8 cellular contexts compared by ENCODE assay signal in genomic region chr1:39214714-39214997, GRCh38. TPM values are rescaled to one million over a fixed set of nuclear protein-coding genes. Genes with fewer than 3 reads are reported as not detected.
DNase-seq lines count a peak whose midpoint lies in the region; ATAC-seq, FAIRE-seq and TF ChIP-seq lines count a peak whose summit lies in the region.

No MANE protein-coding gene starts in this region.

- H3K9ac ChIP-seq in astrocyte (ENCODE audit: low read length) = no peak overlapping the region
- no peak overlapping the region for H3K9ac ChIP-seq in mesendoderm (ENCODE audit: low read length)

- H2BK5ac ChIP-seq in mesendoderm (ENCODE audit: low read length) = no peak overlapping the region

- H2AK5ac ChIP-seq in mesendoderm (ENCODE audit: low read length) = no peak overlapping the region

- peaks cover 95% of the 10 kb centered on the region for H3K79me2 ChIP-seq in astrocyte (ENCODE audit: insufficient read depth, low read length)
- peaks cover 6% of the 10 kb centered on the region for H3K79me2 ChIP-seq in mesendoderm (ENCODE audit: control insufficient read depth, insufficient read depth, low read length)

- H3K36me3 Mint-ChIP-seq in activated naive CD4-positive, alpha-beta T cell treated with anti-CD3 and anti-CD28 coated beads, Interleukin-2, amount 10 ng/mL, durations not matched to agents 7 days and 5 days = peaks cover 32% of the 10 kb centered on the region
- H3K36me3 Mint-ChIP-seq in astrocyte (ENCODE audit: low read depth, unreplicated experiment) = peaks cover 3% of the 10 kb centered on the region
- H3K36me3 Mint-ChIP-seq in type B pancreatic cell = no peaks in the 10 kb centered on the region

- H3K4me3 ChIP-seq in astrocyte (ENCODE audit: insufficient read depth, low read depth, low read length) (no peak overlapping the region), mesendoderm (ENCODE audit: low read length) (no peak overlapping the region)

- no peak overlapping the region for H3K56ac ChIP-seq in mesendoderm (ENCODE audit: low read length)

- H2BK120ac ChIP-seq in mesendoderm (ENCODE audit: low read depth, low read length) = no peak overlapping the region

- CTCF ChIA-PET in activated naive CD4-positive, alpha-beta T cell treated with anti-CD3 and anti-CD28 coated beads, Interleukin-2, amount 10 ng/mL, durations not matched to agents 7 days and 5 days (lab: Charles Lee) = interaction anchor here (0.6 to 11.1 kb wide), 5 partner anchors 10 to 424 kb away, joined by 3 to 140 read pairs (median 10); partner anchors contain the start of gene MACF1

- H4K5ac ChIP-seq in mesendoderm (ENCODE audit: low read length) = no peak overlapping the region

- H3K27me3 ChIP-seq in astrocyte (ENCODE audit: insufficient read depth, low read length) = no peaks in the 10 kb centered on the region
- H3K27me3 ChIP-seq in mesendoderm (ENCODE audit: insufficient read depth, low read length, poor library complexity) = no peaks in the 10 kb centered on the region

- DNase-seq in activated naive CD4-positive, alpha-beta T cell treated with anti-CD3 and anti-CD28 coated beads, Interleukin-2, amount 10 ng/mL, durations not matched to agents 7 days and 5 days = no peak
- DNase-seq in activated naive CD4-positive, alpha-beta T cell (lab: John Stamatoyannopoulos, UW) = no peak
- DNase-seq in astrocyte (ENCODE audit: low read depth) (no peak), mesendoderm (no peak), type B pancreatic cell (ENCODE audit: extremely low spot score, unreplicated experiment) (no peak), DMS153 (lab: John Stamatoyannopoulos, UW) (no peak)
- no peak for DNase-seq in central memory CD4-positive, alpha-beta T cell

- H3K4me1 ChIP-seq in astrocyte (ENCODE audit: insufficient read depth, low read length) = peaks cover 35% of the 10 kb centered on the region
- H3K4me1 ChIP-seq in mesendoderm (ENCODE audit: control insufficient read depth, low read depth, low read length) = peaks cover 16% of the 10 kb centered on the region

- peaks cover 89% of the 10 kb centered on the region for H4K20me1 ChIP-seq in astrocyte (ENCODE audit: insufficient read depth, low read length)

- H3K9me3 Mint-ChIP-seq in activated naive CD4-positive, alpha-beta T cell treated with anti-CD3 and anti-CD28 coated beads, Interleukin-2, amount 10 ng/mL, durations not matched to agents 7 days and 5 days = peaks cover 4% of the 10 kb centered on the region
- no peaks in the 10 kb centered on the region for H3K9me3 Mint-ChIP-seq in astrocyte (ENCODE audit: unreplicated experiment)
- H3K9me3 Mint-ChIP-seq in type B pancreatic cell = no peaks in the 10 kb centered on the region

- H3K4me2 ChIP-seq in astrocyte (ENCODE audit: low read length) = peak overlapping the region; percentile 65
- H3K4me2 ChIP-seq in mesendoderm (ENCODE audit: low read length) = no peak overlapping the region

- H3K23ac ChIP-seq in mesendoderm (ENCODE audit: low read length) = no peak overlapping the region

- H4K8ac ChIP-seq in mesendoderm (ENCODE audit: low read depth, low read length) = no peak overlapping the region

- TF ChIP-seq CTCF in astrocyte (IDR thresholded peaks at IDR 0.05; ENCODE audit: insufficient read depth, low read depth, low read length) (no peak), type B pancreatic cell (conservative IDR thresholded peaks at IDR 0.05) (no peak)

- FAIRE-seq in astrocyte (lab: Jason Lieb, UNC) = no peak

- H3K4me3 Mint-ChIP-seq in activated naive CD4-positive, alpha-beta T cell treated with anti-CD3 and anti-CD28 coated beads, Interleukin-2, amount 10 ng/mL, durations not matched to agents 7 days and 5 days = peak overlapping the region; percentile 77
- peak overlapping the region; percentile 55 for H3K4me3 Mint-ChIP-seq in astrocyte (ENCODE audit: unreplicated experiment)
- H3K4me3 Mint-ChIP-seq in type B pancreatic cell = peak overlapping the region; percentile 41

- peaks cover 8% of the 10 kb centered on the region for H3K79me1 ChIP-seq in mesendoderm (ENCODE audit: low read length)

- peaks cover 56% of the 10 kb centered on the region for H3K4me1 Mint-ChIP-seq in activated naive CD4-positive, alpha-beta T cell treated with anti-CD3 and anti-CD28 coated beads, Interleukin-2, amount 10 ng/mL, durations not matched to agents 7 days and 5 days
- peaks cover 61% of the 10 kb centered on the region for H3K4me1 Mint-ChIP-seq in astrocyte (ENCODE audit: low read depth, unreplicated experiment)
- H3K4me1 Mint-ChIP-seq in type B pancreatic cell (ENCODE audit: unreplicated experiment) = peaks cover 33% of the 10 kb centered on the region

- no peaks in the 10 kb centered on the region for H3K9me3 ChIP-seq in astrocyte (ENCODE audit: insufficient read depth, low read depth, low read length)

- H3K27ac ChIP-seq in astrocyte (ENCODE audit: low read depth, low read length) (peak overlapping the region; percentile 61), mesendoderm (ENCODE audit: low read depth, low read length) (peak overlapping the region; percentile 66)

- no peak overlapping the region for H2BK15ac ChIP-seq in mesendoderm (replicated peaks; ENCODE audit: low read depth)

- no peak overlapping the region for H2AFZ ChIP-seq in astrocyte (ENCODE audit: low read depth, low read length)

- no peak overlapping the region for H3K18ac ChIP-seq in mesendoderm (ENCODE audit: low read length)

- WGBS in mesendoderm (ENCODE audit: extremely low coverage, insufficient coverage, low lambda C conversion rate) = no CpG with 5 or more reads among the region's 1 CpG

- peak overlapping the region; percentile 84 for H3K27ac Mint-ChIP-seq in activated naive CD4-positive, alpha-beta T cell treated with anti-CD3 and anti-CD28 coated beads, Interleukin-2, amount 10 ng/mL, durations not matched to agents 7 days and 5 days
- H3K27ac Mint-ChIP-seq in astrocyte (ENCODE audit: unreplicated experiment) (peak overlapping the region; percentile 51), type B pancreatic cell (peak overlapping the region; percentile 73)

- H3K27me3 Mint-ChIP-seq in activated naive CD4-positive, alpha-beta T cell treated with anti-CD3 and anti-CD28 coated beads, Interleukin-2, amount 10 ng/mL, durations not matched to agents 7 days and 5 days = no peaks in the 10 kb centered on the region
- H3K27me3 Mint-ChIP-seq in astrocyte (ENCODE audit: low read depth, unreplicated experiment) (no peaks in the 10 kb centered on the region), type B pancreatic cell (no peaks in the 10 kb centered on the region)

- no peak overlapping the region for H3K4ac ChIP-seq in mesendoderm (ENCODE audit: low read depth, low read length)

- ATAC-seq in GM19035 (IDR thresholded peaks at IDR 0.05; ENCODE audit: unreplicated experiment) = no peak

- H3K36me3 ChIP-seq in astrocyte (ENCODE audit: insufficient read depth, low read length) = peaks cover 3% of the 10 kb centered on the region
- H3K36me3 ChIP-seq in mesendoderm (ENCODE audit: control insufficient read depth, insufficient read depth, low read length) = no peaks in the 10 kb centered on the region

RNA-seq across cellular contexts. Expression of gene MACF1, which starts 10.2 kb away (rescaled TPM):
- total RNA-seq in astrocyte (592 and 694 TPM in 2 replicates), type B pancreatic cell (ENCODE audit: low replicate concordance) (160 and 201 TPM in 2 replicates)
- 104 TPM for polyA plus RNA-seq in mesendoderm (2013, experiment 1 of 2)
- 101 TPM for polyA plus RNA-seq in mesendoderm (2013, experiment 2 of 2)
